In genomic region chr7:100100420-100101015, GRCh38 we compare ENCODE assay signal across 1 cellular context.
A peak's percentile ranks its signal among the peaks of the same experiment; 100 is the strongest.
TF ChIP-seq lines count a peak whose summit lies in the region.

No MANE protein-coding gene starts in this region.

TF ChIP-seq in K562, 482 proteins besides CTCF, POLR2A, EP300 and RAD21 (continued from another document and continues in another):
- TF ChIP-seq ARID4B (CRISPR knock-in tag; IDR thresholded peaks at IDR 0.05): peak; percentile 95
- peak; percentile 62; the same call in 1 of the 2 replicates for TF ChIP-seq LEF1 (IDR thresholded peaks at IDR 0.05)
- no peak for TF ChIP-seq MBD1 (CRISPR knock-in tag; IDR thresholded peaks at IDR 0.05)
- TF ChIP-seq MCM5 (IDR thresholded peaks at IDR 0.05; ENCODE audit: low read depth): no peak
- TF ChIP-seq ELF1 (tag; IDR thresholded peaks at IDR 0.05): peak; percentile 95
- no peak for TF ChIP-seq ZC3H4 (CRISPR knock-in tag; IDR thresholded peaks at IDR 0.05; ENCODE audit: borderline replicate concordance)
- TF ChIP-seq RBM22 (IDR thresholded peaks at IDR 0.05; ENCODE audit: low read depth, low read length, poor library complexity, severe bottlenecking): peak; percentile 90
- TF ChIP-seq KDM4B (IDR thresholded peaks at IDR 0.05; ENCODE audit: borderline replicate concordance in 2 of 2, low read depth in 1 of 2): peak in 1 of 2 experiments; percentile 93; a peak in 1 of 4 replicates
- TF ChIP-seq TAF15 (IDR thresholded peaks at IDR 0.05; ENCODE audit: low read depth, low read length): no peak
- no peak for TF ChIP-seq ARID3B (CRISPR knock-in tag; IDR thresholded peaks at IDR 0.05; ENCODE audit: borderline replicate concordance)
- no peak for TF ChIP-seq ETS2 (tag; IDR thresholded peaks at IDR 0.05; ENCODE audit: borderline replicate concordance, poor library complexity, severe bottlenecking)
- TF ChIP-seq ZNF740 (CRISPR knock-in tag; IDR thresholded peaks at IDR 0.05): no peak; the same call in 1 of the 2 replicates
- peak in 1 of 2 experiments; percentile 53; a peak in 1 of 4 replicates for TF ChIP-seq ZNF740 (tag; IDR thresholded peaks at IDR 0.05)
- no peak for TF ChIP-seq WHSC1 (IDR thresholded peaks at IDR 0.05; ENCODE audit: low read length)
- TF ChIP-seq PREB (CRISPR knock-in tag; IDR thresholded peaks at IDR 0.05): no peak
- no peak for TF ChIP-seq ZNF324 (CRISPR knock-in tag; IDR thresholded peaks at IDR 0.05)
- peak; percentile 85 for TF ChIP-seq MXI1 (IDR thresholded peaks at IDR 0.05; ENCODE audit: low read depth, low read length)
- no peak for TF ChIP-seq IFI16 (CRISPR knock-in tag; IDR thresholded peaks at IDR 0.05)
- no peak for TF ChIP-seq ESRRB (CRISPR knock-in tag; IDR thresholded peaks at IDR 0.05; ENCODE audit: borderline replicate concordance)
- TF ChIP-seq SIN3A (IDR thresholded peaks at IDR 0.05; ENCODE audit: borderline replicate concordance in 2 of 2, control insufficient read depth in 1 of 2, low read depth in 2 of 2, low read length in 2 of 2): peak; percentile 99
- no peak for TF ChIP-seq SNIP1 (IDR thresholded peaks at IDR 0.05; ENCODE audit: low read depth)
- no peak for TF ChIP-seq ZBTB33 (CRISPR knock-in tag; IDR thresholded peaks at IDR 0.05)
- peak; percentile 68; the same call in 1 of the 2 replicates for TF ChIP-seq RREB1 (CRISPR knock-in tag; IDR thresholded peaks at IDR 0.05)
- peak; percentile 41; the same call in 1 of the 2 replicates for TF ChIP-seq TEAD2 (tag; IDR thresholded peaks at IDR 0.05)
- TF ChIP-seq ZNF407 (IDR thresholded peaks at IDR 0.05; ENCODE audit: low read depth): no peak
- no peak for TF ChIP-seq NCOA4 (IDR thresholded peaks at IDR 0.05; ENCODE audit: partially characterized antibody)
